In genomic region chr13:110047511-110047910, GRCh38 we compare ENCODE assay signal across 8 cellular contexts.
DNase-seq lines count a peak whose midpoint lies in the region; ATAC-seq and TF ChIP-seq lines count a peak whose summit lies in the region.

No MANE protein-coding gene starts in this region.

- H3K36me3 ChIP-seq in lower lobe of right lung = no peaks in the 10 kb centered on the region

- no peaks in the 10 kb centered on the region for H3K9me3 ChIP-seq in lower lobe of right lung

- no peaks in the 10 kb centered on the region for H3K27me3 ChIP-seq in lower lobe of right lung (ENCODE audit: low read depth)

- intact Hi-C loops in lower lobe of right lung (cut with DNase I) = no loop called here

- peak; percentile 98 to 99 for ATAC-seq in lower lobe of right lung
- ATAC-seq in GM19324 (IDR thresholded peaks at IDR 0.05; ENCODE audit: low FRiP score, unreplicated experiment) = no peak

- peak; percentile 41 for DNase-seq in Ammon's horn (ENCODE audit: low spot score)
- DNase-seq in NCI-H2196 treated with DMSO at 0.1 percent for 48 hours (lab: John Stamatoyannopoulos, UW; ENCODE audit: unreplicated experiment) = peak; percentile 66
- peak; percentile 31 for DNase-seq in dedifferentiated amniotic fluid mesenchymal stem cell (ENCODE audit: extremely low spot score)
- DNase-seq in lower lobe of right lung = peak; percentile 83
- DNase-seq in stimulated activated CD4-positive, alpha-beta T cell treated with anti-CD3 and anti-CD28 coated beads, Interleukin-4, amount 100 ng/mL, for 4 hours = no peak
- no peak for DNase-seq in activated CD4-positive, alpha-beta T cell treated with anti-CD3 and anti-CD28 coated beads for 48 hours
- no peak for DNase-seq in activated CD4-positive, alpha-beta T cell treated with anti-CD3 and anti-CD28 coated beads, Interleukin-2, amount 50 U/mL, for 48 hours

- H3K27ac ChIP-seq in lower lobe of right lung = no peak overlapping the region

- H3K4me1 ChIP-seq in lower lobe of right lung = peaks cover 14% of the 10 kb centered on the region

- no peak overlapping the region for H3K4me3 ChIP-seq in lower lobe of right lung

- TF ChIP-seq CTCF in lower lobe of right lung (IDR thresholded peaks at IDR 0.05) = no peak

Comparison
In these comparisons a context has a peak if more than half of its experiments do, and no peak if none do; other contexts are left out.
1. DNase-seq: peak in Ammon's horn (single experiment), NCI-H2196 treated with DMSO at 0.1 percent for 48 hours (single experiment), dedifferentiated amniotic fluid mesenchymal stem cell (single experiment) and lower lobe of right lung (single experiment); none in stimulated activated CD4-positive, alpha-beta T cell treated with anti-CD3 and anti-CD28 coated beads, Interleukin-4, amount 100 ng/mL, for 4 hours (0 of 2), activated CD4-positive, alpha-beta T cell treated with anti-CD3 and anti-CD28 coated beads for 48 hours (single experiment) and activated CD4-positive, alpha-beta T cell treated with anti-CD3 and anti-CD28 coated beads, Interleukin-2, amount 50 U/mL, for 48 hours (0 of 2).